21 cellular contexts compared by ENCODE assay signal in genomic region chr5:125152036-125152435, GRCh38.
DNase-seq lines count a peak whose midpoint lies in the region; ATAC-seq and TF ChIP-seq lines count a peak whose summit lies in the region.
"Had no signal": no experiment of that assay in that cellular context is flagged by ENCODE, and none has a peak within 500 bp of the region (broad histone marks: within the 10 kb centered on the region; RNA-seq: fewer than 3 reads in every experiment).

No MANE protein-coding gene starts in this region.

- TF ChIP-seq EP300 in tibial nerve (IDR thresholded peaks at IDR 0.05) (no peak), suprapubic skin (IDR thresholded peaks at IDR 0.05) (no peak)

- in situ Hi-C loops in brain microvascular endothelial cell (cut with HindIII; ENCODE audit: low pct_ligation_motif_present, low sequenced_read_pairs), result no loop called here

- ATAC-seq in GM19452 (IDR thresholded peaks at IDR 0.05; ENCODE audit: unreplicated experiment), result peak; percentile 88
- peak; percentile 81 for ATAC-seq in HG02884 (IDR thresholded peaks at IDR 0.05; ENCODE audit: unreplicated experiment)
- ATAC-seq in HG02571 (IDR thresholded peaks at IDR 0.05; ENCODE audit: unreplicated experiment), result no peak
- ATAC-seq: activated CD8-positive, alpha-beta T cell treated with anti-CD3 and anti-CD28 coated beads, Interleukin-2, amount 10 ng/mL, durations not matched to agents 7 days and 5 days; activated T-helper 17 cell treated with anti-CD3 and anti-CD28 coated beads, Interleukin-2, amount 50 U/mL, for 72 hours; pancreas; PC-3; SK-N-SH treated with all-trans-retinoic acid at 6 μM for 48 hours had no signal

- H3K4me2 ChIP-seq in OCI-LY3 (ENCODE audit: low read length), result peak overlapping the region; percentile 28; the same call in 1 of the 2 replicates

- H3K27me3 ChIP-seq in OCI-LY3 (ENCODE audit: low read depth, low read length) (no peaks in the 10 kb centered on the region), tibial nerve (no peaks in the 10 kb centered on the region), brain microvascular endothelial cell (replicated peaks) (no peaks in the 10 kb centered on the region), suprapubic skin (no peaks in the 10 kb centered on the region)
- H3K27me3 ChIP-seq: BLaER1 treated with 17β-estradiol and CSF1 and Interleukin-3, amounts not matched to agents 10 nM and 100 nM; pancreas had no signal

- H3K27ac ChIP-seq in OCI-LY3 (ENCODE audit: low read length) (no peak overlapping the region), tibial nerve (peak overlapping the region in 3 of 4 donors; percentile 48 to 82 (median 61)), brain microvascular endothelial cell (no peak overlapping the region), suprapubic skin (no peak overlapping the region)
- H3K27ac ChIP-seq: BLaER1 treated with 17β-estradiol and CSF1 and Interleukin-3, amounts not matched to agents 10 nM and 100 nM; left ventricle myocardium inferior; pancreas had no signal

- H3K36me3 ChIP-seq in OCI-LY3 (replicated peaks; ENCODE audit: low read depth, low read length), result no peaks in the 10 kb centered on the region
- no peaks in the 10 kb centered on the region for H3K36me3 ChIP-seq in tibial nerve
- no peaks in the 10 kb centered on the region for H3K36me3 ChIP-seq in brain microvascular endothelial cell (replicated peaks)
- no peaks in the 10 kb centered on the region for H3K36me3 ChIP-seq in suprapubic skin
- H3K36me3 ChIP-seq: BLaER1 treated with 17β-estradiol and CSF1 and Interleukin-3, amounts not matched to agents 10 nM and 100 nM; left ventricle myocardium inferior; pancreas had no signal

- H3K4me1 ChIP-seq in OCI-LY3 (ENCODE audit: low read length), result peaks cover 12% of the 10 kb centered on the region
- H3K4me1 ChIP-seq in tibial nerve, result peaks cover 0 to 44% (median 5%) of the 10 kb centered on the region in 4 donors
- H3K4me1 ChIP-seq in suprapubic skin, result no peaks in the 10 kb centered on the region
- H3K4me1 ChIP-seq: left ventricle myocardium inferior, pancreas had no signal

- no peaks in the 10 kb centered on the region for H4K20me1 ChIP-seq in OCI-LY3 (ENCODE audit: insufficient read depth, low read length)
- H4K20me1 ChIP-seq: BLaER1 treated with 17β-estradiol and CSF1 and Interleukin-3, amounts not matched to agents 10 nM and 100 nM had no signal

- H3K9me3 ChIP-seq in OCI-LY3 (ENCODE audit: insufficient read depth, low read length), result no peaks in the 10 kb centered on the region
- no peaks in the 10 kb centered on the region for H3K9me3 ChIP-seq in tibial nerve
- no peaks in the 10 kb centered on the region for H3K9me3 ChIP-seq in suprapubic skin
- H3K9me3 ChIP-seq: BLaER1 treated with 17β-estradiol and CSF1 and Interleukin-3, amounts not matched to agents 10 nM and 100 nM; left ventricle myocardium inferior; pancreas had no signal

- H3K4me3 ChIP-seq in OCI-LY3 (ENCODE audit: low read length) (no peak overlapping the region), tibial nerve (no peak overlapping the region), brain microvascular endothelial cell (ENCODE audit: low read depth, low read length) (no peak overlapping the region), suprapubic skin (no peak overlapping the region)
- H3K4me3 ChIP-seq: BLaER1 treated with 17β-estradiol and CSF1 and Interleukin-3, amounts not matched to agents 10 nM and 100 nM; left ventricle myocardium inferior; pancreas had no signal

- TF ChIP-seq POLR2A in tibial nerve (IDR thresholded peaks at IDR 0.05) (no peak), suprapubic skin (IDR thresholded peaks at IDR 0.05) (no peak)

- DNase-seq in tibial nerve (ENCODE audit: low spot score in 2 of 2) (no peak), brain microvascular endothelial cell (no peak), suprapubic skin (ENCODE audit: low spot score in 2 of 2) (no peak), Kasumi-1 (lab: John Stamatoyannopoulos, UW) (no peak)
- DNase-seq: activated CD8-positive, alpha-beta T cell treated with anti-CD3 and anti-CD28 coated beads, Interleukin-2, amount 10 ng/mL, durations not matched to agents 7 days and 5 days; DMS53; H7; left ventricle myocardium inferior; NCI-H187 treated with DMSO at 0.1 percent for 48 hours; NCI-H510A; pancreas; PC-3; stimulated activated CD4-positive, alpha-beta T cell treated with anti-CD3 and anti-CD28 coated beads, Interleukin-4, amount 100 ng/mL, for 4 hours; trophoblast cell had no signal

- no peak overlapping the region for H3K9ac ChIP-seq in OCI-LY3 (ENCODE audit: low read length)
- H3K9ac ChIP-seq: BLaER1 treated with 17β-estradiol and CSF1 and Interleukin-3, amounts not matched to agents 10 nM and 100 nM had no signal

- H3K79me2 ChIP-seq in OCI-LY3 (ENCODE audit: low read length), result no peaks in the 10 kb centered on the region

- no peak overlapping the region for H2AFZ ChIP-seq in OCI-LY3 (ENCODE audit: low read depth, low read length)

- WGBS in tibial nerve, 2 donors, result 24 to 49% methylated on average over 3 of the region's 3 CpGs
- 53% methylated on average over 3 of the region's 3 CpGs for WGBS in suprapubic skin

- TF ChIP-seq CTCF in OCI-LY3 (IDR thresholded peaks at IDR 0.05; ENCODE audit: low read depth, low read length) (no peak), tibial nerve (IDR thresholded peaks at IDR 0.05) (no peak), brain microvascular endothelial cell (IDR thresholded peaks at IDR 0.05; ENCODE audit: low read depth, low read length, missing control alignments) (no peak), suprapubic skin (IDR thresholded peaks at IDR 0.05) (no peak)

Comparison
In these comparisons a context has a peak if more than half of its experiments do, and no peak if none do; other contexts are left out.
1. H3K27ac ChIP-seq: peak in tibial nerve (3 of 4); none in OCI-LY3 (single experiment), brain microvascular endothelial cell (single experiment) and suprapubic skin (single experiment).